Comparison of ENCODE assay signal across 8 cellular contexts in the genomic region with DNA sequence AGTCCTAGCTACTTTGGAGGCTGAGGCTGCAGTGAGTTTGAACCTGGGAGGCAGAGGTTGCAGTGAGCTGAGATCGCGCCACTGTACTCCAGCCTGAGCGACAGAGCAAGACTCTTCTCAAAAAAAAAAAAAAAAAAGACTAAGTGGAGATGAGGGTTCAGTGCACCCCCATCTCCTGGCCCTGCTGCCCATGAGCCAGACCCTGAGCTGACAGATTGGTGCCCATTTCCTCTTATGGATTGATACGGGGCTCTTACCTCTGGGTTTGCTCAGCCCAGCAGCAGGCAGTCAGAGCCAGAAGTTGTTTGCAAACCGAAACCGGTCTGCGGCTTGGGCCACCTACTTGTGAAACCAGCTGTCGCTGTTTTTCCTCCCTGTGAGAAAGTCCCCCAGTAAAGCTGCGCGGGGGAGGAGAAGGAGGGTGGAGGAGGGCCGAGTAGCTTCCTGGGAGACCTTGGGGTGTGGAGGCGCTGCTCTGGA. TPM values are rescaled to one million over a fixed set of nuclear protein-coding genes. Genes with fewer than 3 reads are reported as not detected.
DNase-seq lines count a peak whose midpoint lies in the region; ATAC-seq and TF ChIP-seq lines count a peak whose summit lies in the region.

No MANE protein-coding gene starts in this region.

- H3K79me2 ChIP-seq in DOHH2 (ENCODE audit: control insufficient read depth, low read length) (no peaks in the 10 kb centered on the region), Karpas-422 (ENCODE audit: low read length) (no peaks in the 10 kb centered on the region)

- H4K20me1 ChIP-seq in DOHH2 (ENCODE audit: control insufficient read depth, insufficient read depth, low read depth, low read length) = no peaks in the 10 kb centered on the region
- no peaks in the 10 kb centered on the region for H4K20me1 ChIP-seq in Karpas-422 (ENCODE audit: insufficient read depth, low read depth, low read length)

- H3K4me3 ChIP-seq in DOHH2 (ENCODE audit: low read length) (peak overlapping the region; percentile 52), Karpas-422 (ENCODE audit: low read length) (peak overlapping the region; percentile 42; the same call in 1 of the 2 replicates)

- H3F3A ChIP-seq in DOHH2 (ENCODE audit: control insufficient read depth, insufficient read depth) = peaks cover 5% of the 10 kb centered on the region; the same call in 1 of the 2 replicates

- H3K4me2 ChIP-seq in DOHH2 (ENCODE audit: low read length) = peak overlapping the region; percentile 79
- peak overlapping the region; percentile 57 for H3K4me2 ChIP-seq in Karpas-422 (ENCODE audit: low read depth, low read length, poor library complexity, severe bottlenecking)

- peak; percentile 84 for ATAC-seq in GM21619 (IDR thresholded peaks at IDR 0.05; ENCODE audit: unreplicated experiment)

- H3K9me3 ChIP-seq in DOHH2 (ENCODE audit: control insufficient read depth, insufficient read depth, low read length) = no peaks in the 10 kb centered on the region
- H3K9me3 ChIP-seq in Karpas-422 (ENCODE audit: low read length) = no peaks in the 10 kb centered on the region

- H3K9me2 ChIP-seq in DOHH2 (replicated peaks; ENCODE audit: control insufficient read depth, low read length) (no peaks in the 10 kb centered on the region), Karpas-422 (replicated peaks; ENCODE audit: insufficient read depth, low read length) (no peaks in the 10 kb centered on the region)

- H3K27me3 ChIP-seq in DOHH2 (ENCODE audit: control insufficient read depth, low read length) = 0 out of 2 replicates have a peak, but pooled peaks cover 2% of the 10 kb centered on the region
- no peaks in the 10 kb centered on the region for H3K27me3 ChIP-seq in Karpas-422 (ENCODE audit: low read length)

- TF ChIP-seq CTCF in DOHH2 (IDR thresholded peaks at IDR 0.05; ENCODE audit: low read depth, low read length, poor library complexity, severe bottlenecking) = no peak

- peak overlapping the region; percentile 91; the same call in 1 of the 2 replicates for H2AFZ ChIP-seq in Karpas-422 (ENCODE audit: low read length)

- DNase-seq in Karpas-422 = peak; percentile 72
- peak; percentile 58 to 91 (median 70) for DNase-seq in T-helper 1 cell
- DNase-seq in amygdala (lab: John Stamatoyannopoulos, UW) = peak in 47 of 56 donors; percentile 4 to 79 (median 35)
- DNase-seq in iris pigment epithelial cell (ENCODE audit: low read depth) = peak; percentile 85
- DNase-seq in stimulated activated CD4-positive, alpha-beta T cell treated with anti-CD3 and anti-CD28 coated beads, Interleukin-15, amount 100 ng/mL, for 1 hour (ENCODE audit: low read depth in 1 of 2, low spot score in 1 of 2) = peak; percentile 62 to 70
- no peak for DNase-seq in NCI-H226

- no peaks in the 10 kb centered on the region for H3K36me3 ChIP-seq in DOHH2 (ENCODE audit: control insufficient read depth, low read length)
- H3K36me3 ChIP-seq in Karpas-422 (ENCODE audit: insufficient read depth, low read length) = no peaks in the 10 kb centered on the region

- peak overlapping the region; percentile 51 for H3K9ac ChIP-seq in Karpas-422 (ENCODE audit: low read length)

- peak overlapping the region; percentile 22 for H3K27ac ChIP-seq in DOHH2 (ENCODE audit: low read depth, low read length)
- no peak overlapping the region for H3K27ac ChIP-seq in Karpas-422 (ENCODE audit: low read length)

- H3K4me1 ChIP-seq in DOHH2 (ENCODE audit: control insufficient read depth, low read length) = peaks cover 23% of the 10 kb centered on the region
- H3K4me1 ChIP-seq in Karpas-422 (ENCODE audit: low read length) = peaks cover 14% of the 10 kb centered on the region

RNA-seq across cellular contexts. Expression of a gene that starts 36.9 kb away (rescaled TPM):
- total RNA-seq in Karpas-422 (2014; rRNA removed; shearing (Covaris generic); ENCODE audit: low replicate concordance) = 12.3 and 46.8 TPM in 2 replicates

RNA-seq across cellular contexts. Expression of a gene that starts 41.9 kb away (rescaled TPM):
- 6.1 and 9.6 TPM in 2 replicates for total RNA-seq in Karpas-422 (2014; rRNA removed; shearing (Covaris generic); ENCODE audit: low replicate concordance)

RNA-seq across cellular contexts. Expression of a gene that starts 52.7 kb away (rescaled TPM):
- total RNA-seq in Karpas-422 (2014; rRNA removed; shearing (Covaris generic); ENCODE audit: low replicate concordance) = 7.7 and 17.9 TPM in 2 replicates
